ENCODE assay signal across 18 cellular contexts in the genomic region with DNA sequence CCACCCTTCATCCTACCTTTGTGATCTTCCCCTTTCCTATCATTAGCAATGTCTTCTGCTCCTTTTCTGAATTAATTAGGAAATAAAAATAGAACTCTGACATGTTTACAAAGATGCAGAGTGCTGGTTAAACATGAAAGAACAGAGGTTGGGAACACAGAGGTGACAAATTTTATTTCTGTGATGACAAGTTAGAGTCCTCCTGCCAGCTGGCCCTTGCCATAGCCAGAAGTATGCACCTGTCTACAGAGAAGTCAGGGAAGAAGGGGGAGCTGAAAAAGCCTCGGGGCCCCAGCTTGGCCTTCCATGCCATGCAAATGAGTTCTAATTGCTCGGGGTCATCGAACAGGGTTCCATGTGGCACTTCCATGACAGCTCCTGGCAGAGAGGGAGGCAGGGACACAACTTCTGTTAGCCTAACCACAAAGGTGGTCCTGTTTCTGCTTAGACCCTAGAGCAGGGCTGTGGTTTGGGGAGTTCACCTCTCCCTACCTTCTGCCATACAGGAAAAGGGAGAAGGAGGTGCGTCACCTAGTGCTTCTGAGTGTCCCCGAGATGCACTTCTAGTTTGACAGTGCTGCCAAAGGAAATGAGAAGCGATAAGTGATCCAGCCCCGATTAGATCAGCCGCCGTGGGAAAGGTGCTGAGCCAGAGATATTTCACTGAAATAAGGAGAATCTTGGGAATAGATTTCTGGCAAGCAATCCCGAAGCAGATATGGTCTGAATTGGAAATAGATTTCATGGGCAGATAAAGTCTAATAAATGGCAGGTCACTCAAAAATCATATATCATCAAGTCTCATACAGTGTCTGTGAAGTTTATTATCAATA.
DNase-seq lines count a peak whose midpoint lies in the region; ATAC-seq lines count a peak whose summit lies in the region.
"Had no signal": no experiment of that assay in that cellular context is flagged by ENCODE, and none has a peak within 500 bp of the region (broad histone marks: within the 10 kb centered on the region; RNA-seq: fewer than 3 reads in every experiment).

No MANE protein-coding gene starts in this region.

- peaks cover 9 to 16% (median 13%) of the 10 kb centered on the region in 3 donors for H3K4me1 ChIP-seq in skeletal muscle tissue (ENCODE audit: control insufficient read depth in 3 of 3, insufficient read depth in 3 of 3, low read length in 3 of 3)

- H3K27me3 ChIP-seq in skeletal muscle tissue (ENCODE audit: control insufficient read depth in 3 of 3, insufficient read depth in 3 of 3, low read length in 3 of 3), result no peaks in the 10 kb centered on the region
- H3K27me3 ChIP-seq: ovary had no signal

- H3K9ac ChIP-seq in skeletal muscle tissue (ENCODE audit: low read depth in 1 of 3, low read length in 3 of 3), result peak overlapping the region in 2 of 3 donors; percentile 34 to 48
- H3K9ac ChIP-seq: KMS-11 had no signal

- peaks cover 0 to 4% (median 0%) of the 10 kb centered on the region in 3 donors for H3K36me3 ChIP-seq in skeletal muscle tissue (ENCODE audit: control insufficient read depth in 3 of 3, insufficient read depth in 3 of 3, low read length in 3 of 3)
- H3K36me3 ChIP-seq: ovary had no signal

- peak; percentile 7 for DNase-seq in NCI-H345 (lab: John Stamatoyannopoulos, UW)
- no peak for DNase-seq in NCI-H345 treated with DMSO at 0.1 percent for 48 hours (lab: John Stamatoyannopoulos, UW; ENCODE audit: unreplicated experiment)
- peak; percentile 29 for DNase-seq in SHP77 treated with DMSO at 0.1 percent for 48 hours (lab: John Stamatoyannopoulos, UW)
- no peak for DNase-seq in left colon
- DNase-seq in NCI-H524 (lab: John Stamatoyannopoulos, UW), result no peak
- no peak for DNase-seq in stimulated activated naive CD8-positive, alpha-beta T cell treated with anti-CD3 and anti-CD28 coated beads, Interleukin-15, Interleukin-2, amounts not matched to agents 100 U/mL and 50 U/mL, for 24 hours
- DNase-seq: activated CD4-positive, alpha-beta T cell treated with anti-CD3 and anti-CD28 coated beads, Interleukin-2, amount 50 U/mL, for 1 hour; activated CD8-positive, alpha-beta memory T cell treated with anti-CD3 and anti-CD28 coated beads, Interleukin-2, amount 50 U/mL, for 4 hours; activated effector memory CD4-positive, alpha-beta T cell treated with anti-CD3 and anti-CD28 coated beads, Interleukin-2, amount 50 U/mL, for 16 hours; caudate nucleus; NCI-H1048; NCI-H2171 treated with DMSO at 0.1 percent for 48 hours; ovary; stimulated activated CD4-positive, alpha-beta T cell treated with anti-CD3 and anti-CD28 coated beads, Interleukin-2, amount 100 ng/mL, for 48 hours had no signal

- intact Hi-C loops in left colon (cut with DNase I, micrococcal nuclease), result no loop called here

- ATAC-seq in left colon (peak; percentile 73), GM19328 (IDR thresholded peaks at IDR 0.05; ENCODE audit: unreplicated experiment) (no peak)
- ATAC-seq in stimulated activated naive CD8-positive, alpha-beta T cell treated with anti-CD3 and anti-CD28 coated beads, Interleukin-15, Interleukin-2, amounts not matched to agents 100 U/mL and 50 U/mL, for 24 hours, result no peak

- no peak overlapping the region for H3K27ac ChIP-seq in skeletal muscle tissue (ENCODE audit: low read depth, low read length)
- H3K27ac ChIP-seq: KMS-11, ovary, RWPE1 had no signal

- no peaks in the 10 kb centered on the region for H3K9me3 ChIP-seq in skeletal muscle tissue (ENCODE audit: control insufficient read depth in 3 of 3, low read length in 3 of 3)
- H3K9me3 ChIP-seq: ovary had no signal

- H3K4me3 ChIP-seq in skeletal muscle tissue (ENCODE audit: low read length in 3 of 3), result peak overlapping the region; percentile 21 to 49 (median 30)
- H3K4me3 ChIP-seq: ovary had no signal

Comparison
In these comparisons a context has a peak if more than half of its experiments do, and no peak if none do; other contexts are left out.
1. DNase-seq: peak in NCI-H345 (single experiment) and SHP77 treated with DMSO at 0.1 percent for 48 hours (single experiment); none in NCI-H345 treated with DMSO at 0.1 percent for 48 hours (single experiment), left colon (0 of 2), NCI-H524 (0 of 2) and stimulated activated naive CD8-positive, alpha-beta T cell treated with anti-CD3 and anti-CD28 coated beads, Interleukin-15, Interleukin-2, amounts not matched to agents 100 U/mL and 50 U/mL, for 24 hours (single experiment).